In genomic region chr2:16608661-16609643, GRCh38 we compare ENCODE assay signal across 8 cellular contexts. TPM values are rescaled to one million over a fixed set of nuclear protein-coding genes. Genes with fewer than 3 reads are reported as not detected.
DNase-seq lines count a peak whose midpoint lies in the region; ATAC-seq and TF ChIP-seq lines count a peak whose summit lies in the region.

No MANE protein-coding gene starts in this region.

- no peaks in the 10 kb centered on the region for H4K20me1 ChIP-seq in PC-3 (ENCODE audit: low read length)

- H2AFZ ChIP-seq in PC-3 (ENCODE audit: low read length) = peak overlapping the region; percentile 99

- H3K4me1 ChIP-seq in PC-3 (ENCODE audit: insufficient read depth, low read length) = no peaks in the 10 kb centered on the region; the same call in 1 of the 2 replicates

- H3K9ac ChIP-seq in PC-3 (ENCODE audit: low read length) = no peak overlapping the region

- H3K27me3 Mint-ChIP-seq in activated T-cell treated with anti-CD3 and anti-CD28 coated beads, Interleukin-2, amount 50 U/mL, for 72 hours (ENCODE audit: low read depth) = peaks cover 7% of the 10 kb centered on the region
- H3K27me3 Mint-ChIP-seq in natural killer cell (ENCODE audit: low read depth in 2 of 2) = no peaks in the 10 kb centered on the region

- no peak overlapping the region for H3K27ac Mint-ChIP-seq in activated T-cell treated with anti-CD3 and anti-CD28 coated beads, Interleukin-2, amount 50 U/mL, for 72 hours
- H3K27ac Mint-ChIP-seq in natural killer cell = peak overlapping the region; percentile 3 to 63

- H3K9me3 ChIP-seq in PC-3 (ENCODE audit: low read length) = no peaks in the 10 kb centered on the region

- peaks cover 11% of the 10 kb centered on the region for H3K4me1 Mint-ChIP-seq in activated T-cell treated with anti-CD3 and anti-CD28 coated beads, Interleukin-2, amount 50 U/mL, for 72 hours (ENCODE audit: low read depth)
- H3K4me1 Mint-ChIP-seq in natural killer cell = peaks cover 32 to 51% of the 10 kb centered on the region in 2 donors

- no peaks in the 10 kb centered on the region for H3K36me3 ChIP-seq in PC-3 (ENCODE audit: low read depth, low read length)

- peak overlapping the region; percentile 62 for H3K4me3 ChIP-seq in PC-3 (ENCODE audit: low read length)

- H3K4me3 Mint-ChIP-seq in activated T-cell treated with anti-CD3 and anti-CD28 coated beads, Interleukin-2, amount 50 U/mL, for 72 hours = peak overlapping the region; percentile 78 to 90
- H3K4me3 Mint-ChIP-seq in natural killer cell = peak overlapping the region; percentile 89

- ATAC-seq in GM21529 (IDR thresholded peaks at IDR 0.05; ENCODE audit: unreplicated experiment) (peak; percentile 94), PC-3 (peak; percentile 76), natural killer cell (peak; percentile 96)
- ATAC-seq in activated T-cell treated with anti-CD3 and anti-CD28 coated beads, Interleukin-2, amount 50 U/mL, for 72 hours (replicated peaks in 1 of 2) = peak; percentile 88

- no TSS peak for BruUV-seq in PC-3 (replicated peaks; lab: Mats Ljungman, UMichigan)

- TF ChIP-seq CTCF in PC-3 (conservative IDR thresholded peaks at IDR 0.05; ENCODE audit: low read depth, low read length) = peak; percentile 75
- peak; percentile 96 for TF ChIP-seq CTCF in natural killer cell (IDR thresholded peaks at IDR 0.05)

- H3K9me3 Mint-ChIP-seq in activated T-cell treated with anti-CD3 and anti-CD28 coated beads, Interleukin-2, amount 50 U/mL, for 72 hours = no peaks in the 10 kb centered on the region
- no peaks in the 10 kb centered on the region for H3K9me3 Mint-ChIP-seq in natural killer cell

- H3K27me3 ChIP-seq in PC-3 (ENCODE audit: low read length) = 0 out of 2 replicates have a peak, but pooled peaks cover 9% of the 10 kb centered on the region

- intact Hi-C loops in PC-3 (cut with micrococcal nuclease) (no loop called here), natural killer cell (cut with micrococcal nuclease) (loop anchor here (1.0 to 2.0 kb wide), 4 partner anchors 20 to 670 kb away; no protein-coding TSS in a partner anchor)

- POLR2A ChIA-PET in PC-3 (lab: Charles Lee; ENCODE audit: unreplicated experiment) = no interaction called here

- no peak overlapping the region for H3K27ac ChIP-seq in PC-3 (ENCODE audit: low read length)

- H3F3A ChIP-seq in PC-3 (ENCODE audit: low read length, unreplicated experiment) = no peaks in the 10 kb centered on the region

- H3K79me2 ChIP-seq in PC-3 (ENCODE audit: low read length) = no peaks in the 10 kb centered on the region

- peak; percentile 61 for DNase-seq in DMS53 treated with DMSO at 0.1 percent for 48 hours (lab: John Stamatoyannopoulos, UW; ENCODE audit: unreplicated experiment)
- DNase-seq in HuH-7.5 (ENCODE audit: low spot score) = peak; percentile 65
- DNase-seq in PC-3 = peak; percentile 75
- DNase-seq in activated T-cell treated with anti-CD3 and anti-CD28 coated beads, Interleukin-2, amount 50 U/mL, for 72 hours = peak; percentile 85 to 87
- DNase-seq in fibroblast of peridontal ligament (ENCODE audit: extremely low read depth) = peak; percentile 68
- DNase-seq in natural killer cell = peak; percentile 86
- peak; percentile 73 for DNase-seq in stimulated activated naive CD4-positive, alpha-beta T cell treated with Interleukin-2 at 50 U/mL for 16 hours (lab: John Stamatoyannopoulos, UW)

- no peaks in the 10 kb centered on the region for H3K9me2 ChIP-seq in PC-3 (replicated peaks; ENCODE audit: low read length)

- H3K36me3 Mint-ChIP-seq in activated T-cell treated with anti-CD3 and anti-CD28 coated beads, Interleukin-2, amount 50 U/mL, for 72 hours (ENCODE audit: insufficient read depth in 2 of 2) = no peaks in the 10 kb centered on the region
- H3K36me3 Mint-ChIP-seq in natural killer cell = no peaks in the 10 kb centered on the region

- H3K4me2 ChIP-seq in PC-3 (ENCODE audit: low read length) = peak overlapping the region; percentile 89

- CTCF ChIA-PET in PC-3 (lab: Charles Lee) = no interaction called here

RNA-seq across cellular contexts. Expression of gene CYRIA, which starts 56.7 kb away (rescaled TPM):
- total RNA-seq in PC-3 (2014; rRNA removed) = 0.15 TPM in 1 of 2 replicates, not detected in the other
- 1 to 10 TPM; 1.1 to 2.3 TPM for total RNA-seq in activated T-cell treated with anti-CD3 and anti-CD28 coated beads, Interleukin-2, amount 50 U/mL, for 72 hours
- 10 to 100 TPM; 37.4 to 54.8 (median 38.5) TPM for total RNA-seq in natural killer cell

Comparison
In these comparisons a context has a peak if more than half of its experiments do, and no peak if none do; other contexts are left out.
1. RNA of gene CYRIA, which starts 56.7 kb away (total RNA-seq): 37.4 to 54.8 TPM in natural killer cell; 1.1 to 2.3 TPM in activated T-cell treated with anti-CD3 and anti-CD28 coated beads, Interleukin-2, amount 50 U/mL, for 72 hours and 0.15 TPM in PC-3; every median in the first group is over 10 times any median in the second.
2. Peak in every context shown above with its lines, with median percentiles within 50 percentile points of each other: DNase-seq and ATAC-seq.